In genomic region chr7:117041822-117042221, GRCh38 we compare ENCODE assay signal across 21 cellular contexts.
"Had no signal": no experiment of that assay in that cellular context is flagged by ENCODE, and none has a peak within 500 bp of the region (broad histone marks: within the 10 kb centered on the region; RNA-seq: fewer than 3 reads in every experiment).

No MANE protein-coding gene starts in this region.

- H3K27ac ChIP-seq: hepatocyte had no signal

- H3K27me3 ChIP-seq: hepatocyte had no signal

- FAIRE-seq: islet of Langerhans had no signal

- DNase-seq: activated CD4-positive, alpha-beta T cell treated with anti-CD3 and anti-CD28 coated beads, Interleukin-2, amount 50 U/mL, for 1 hour; activated CD4-positive, CD25-positive, alpha-beta regulatory T cell treated with anti-CD3 and anti-CD28 coated beads, Interleukin-2, amount 50 U/mL, for 72 hours; activated CD8-positive, alpha-beta memory T cell treated with anti-CD3 and anti-CD28 coated beads, Interleukin-2, amount 50 U/mL, for 4 hours; activated naive CD4-positive, alpha-beta T cell treated with anti-CD3 and anti-CD28 coated beads for 36 hours; activated T-cell treated with anti-CD3 and anti-CD28 coated beads, Interleukin-2, amount 50 U/mL, for 4 hours; aorta; cortex of kidney; effector CD4-positive, alpha-beta T cell; foreskin fibroblast; left cardiac atrium; posterior cingulate gyrus; retina; stimulated activated CD4-positive, alpha-beta T cell treated with anti-CD3 and anti-CD28 coated beads, Interleukin-12 subunit alpha, Interleukin-12 subunit beta, amount 100 ng/mL, for 4 hours; stimulated activated CD4-positive, alpha-beta T cell treated with anti-CD3 and anti-CD28 coated beads, Interleukin-1b, Interleukin-23, amount 100 ng/mL, for 48 hours; stimulated activated CD8-positive, alpha-beta memory T cell treated with anti-CD3 and anti-CD28 coated beads, Interleukin-4, amount 100 ng/mL, for 48 hours; stimulated activated naive CD4-positive, alpha-beta T cell; T1000 had no signal

- H2AFZ ChIP-seq: hepatocyte had no signal

- ATAC-seq: esophagus mucosa, left cardiac atrium had no signal

- H3K4me2 ChIP-seq: hepatocyte had no signal

- H3K4me3 ChIP-seq: hepatocyte, lung had no signal
